27 cellular contexts compared by ENCODE assay signal in the genomic region with DNA sequence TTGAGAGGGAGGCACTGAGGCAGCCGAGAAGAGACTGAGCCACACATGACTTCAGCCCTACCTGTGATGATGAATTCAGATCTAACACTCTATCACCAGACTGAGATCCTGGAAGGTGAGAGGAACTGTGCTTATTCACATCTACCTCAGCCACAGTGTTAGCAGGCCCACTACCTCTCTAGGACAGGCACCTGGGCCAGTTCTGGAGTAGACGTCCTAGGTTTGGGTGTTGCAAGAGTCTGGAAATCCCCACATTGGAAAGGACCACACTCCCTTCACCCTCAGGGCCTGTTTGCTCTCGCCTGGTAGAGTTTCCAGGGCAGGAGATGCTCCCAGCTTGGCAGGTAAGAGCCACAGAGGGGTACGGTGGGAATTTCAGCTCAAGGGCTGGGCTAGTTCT.
DNase-seq lines count a peak whose midpoint lies in the region; ATAC-seq, FAIRE-seq and TF ChIP-seq lines count a peak whose summit lies in the region.
"Had no signal": no experiment of that assay in that cellular context is flagged by ENCODE, and none has a peak within 500 bp of the region (broad histone marks: within the 10 kb centered on the region; RNA-seq: fewer than 3 reads in every experiment).

No MANE protein-coding gene starts in this region.

- H2AFZ ChIP-seq in mammary epithelial cell (ENCODE audit: low read depth, low read length), result no peak overlapping the region

- intact Hi-C loops in activated CD4-positive, alpha-beta T cell treated with anti-CD3 and anti-CD28 coated beads, Interleukin-2, amount 10 ng/mL, durations not matched to agents 24 days and 14 days (cut with micrococcal nuclease), result no loop called here
- intact Hi-C loops in mammary epithelial cell (cut with micrococcal nuclease), result no loop called here

- CTCF ChIA-PET in activated CD4-positive, alpha-beta T cell treated with anti-CD3 and anti-CD28 coated beads, Interleukin-2, amount 10 ng/mL, durations not matched to agents 7 days and 5 days (lab: Charles Lee), result no interaction called here
- CTCF ChIA-PET in mammary epithelial cell (lab: Charles Lee; ENCODE audit: low non-redundant PET), result no interaction called here

- H3K4me3 Mint-ChIP-seq in activated CD4-positive, alpha-beta T cell treated with anti-CD3 and anti-CD28 coated beads, Interleukin-2, amount 10 ng/mL, durations not matched to agents 7 days and 5 days, result no peak overlapping the region
- H3K4me3 Mint-ChIP-seq in activated CD4-positive, alpha-beta T cell treated with anti-CD3 and anti-CD28 coated beads, Interleukin-2, amount 10 ng/mL, durations not matched to agents 24 days and 14 days, result no peak overlapping the region
- H3K4me3 Mint-ChIP-seq: CD14-positive monocyte; CD4-positive, alpha-beta memory T cell; CD4-positive, CD25-positive, alpha-beta regulatory T cell; CD8-positive, alpha-beta memory T cell had no signal

- no peaks in the 10 kb centered on the region for H3K4me1 Mint-ChIP-seq in activated CD4-positive, alpha-beta T cell treated with anti-CD3 and anti-CD28 coated beads, Interleukin-2, amount 10 ng/mL, durations not matched to agents 7 days and 5 days
- H3K4me1 Mint-ChIP-seq in activated CD4-positive, alpha-beta T cell treated with anti-CD3 and anti-CD28 coated beads, Interleukin-2, amount 10 ng/mL, durations not matched to agents 24 days and 14 days, result no peaks in the 10 kb centered on the region
- H3K4me1 Mint-ChIP-seq: CD14-positive monocyte; CD4-positive, alpha-beta memory T cell; CD4-positive, CD25-positive, alpha-beta regulatory T cell; CD8-positive, alpha-beta memory T cell had no signal

- no peaks in the 10 kb centered on the region for H3K36me3 Mint-ChIP-seq in activated CD4-positive, alpha-beta T cell treated with anti-CD3 and anti-CD28 coated beads, Interleukin-2, amount 10 ng/mL, durations not matched to agents 7 days and 5 days (ENCODE audit: low read depth)
- H3K36me3 Mint-ChIP-seq in activated CD4-positive, alpha-beta T cell treated with anti-CD3 and anti-CD28 coated beads, Interleukin-2, amount 10 ng/mL, durations not matched to agents 24 days and 14 days (ENCODE audit: low read depth), result no peaks in the 10 kb centered on the region
- H3K36me3 Mint-ChIP-seq: CD14-positive monocyte; CD4-positive, CD25-positive, alpha-beta regulatory T cell; CD8-positive, alpha-beta memory T cell had no signal

- no peak for FAIRE-seq in GM19239 (lab: Jason Lieb, UNC)
- FAIRE-seq: A549, GM12878, GM12892 had no signal

- no peak overlapping the region for H3K4me3 ChIP-seq in mammary epithelial cell (replicated peaks in 1 of 3; ENCODE audit: insufficient read depth in 1 of 3, low read depth in 2 of 3, low read length in 3 of 3)
- no peak overlapping the region for H3K4me3 ChIP-seq in epithelial cell of esophagus (ENCODE audit: low read length)
- H3K4me3 ChIP-seq: A549, BLaER1, GM12878 had no signal

- H3K9me3 Mint-ChIP-seq in activated CD4-positive, alpha-beta T cell treated with anti-CD3 and anti-CD28 coated beads, Interleukin-2, amount 10 ng/mL, durations not matched to agents 7 days and 5 days, result peaks cover 2% of the 10 kb centered on the region
- H3K9me3 Mint-ChIP-seq in activated CD4-positive, alpha-beta T cell treated with anti-CD3 and anti-CD28 coated beads, Interleukin-2, amount 10 ng/mL, durations not matched to agents 24 days and 14 days, result peaks cover 7% of the 10 kb centered on the region

- TF ChIP-seq CTCF in mammary epithelial cell (conservative IDR thresholded peaks at IDR 0.05 in 1 of 2, IDR thresholded peaks at IDR 0.05 in 1 of 2; ENCODE audit: extremely low read depth in 1 of 2, insufficient read depth in 1 of 2, low read depth in 1 of 2, low read length in 2 of 2), result no peak
- no peak for TF ChIP-seq CTCF in epithelial cell of esophagus (IDR thresholded peaks at IDR 0.05; ENCODE audit: insufficient read depth, low read depth, low read length, missing control alignments)
- TF ChIP-seq CTCF in foreskin keratinocyte (conservative IDR thresholded peaks at IDR 0.05), result no peak

- WGBS in mammary epithelial cell (ENCODE audit: low coverage, missing lambda C conversion rate), result 11% methylated on average over 4 of the region's 4 CpGs

- no peaks in the 10 kb centered on the region for H3K4me1 ChIP-seq in mammary epithelial cell (ENCODE audit: insufficient read depth, low read length)
- peaks cover 3% of the 10 kb centered on the region for H3K4me1 ChIP-seq in foreskin keratinocyte
- H3K4me1 ChIP-seq: A549, BE2C, BLaER1 had no signal

- H3K27ac Mint-ChIP-seq in activated CD4-positive, alpha-beta T cell treated with anti-CD3 and anti-CD28 coated beads, Interleukin-2, amount 10 ng/mL, durations not matched to agents 7 days and 5 days, result peak overlapping the region; percentile 15
- H3K27ac Mint-ChIP-seq in activated CD4-positive, alpha-beta T cell treated with anti-CD3 and anti-CD28 coated beads, Interleukin-2, amount 10 ng/mL, durations not matched to agents 24 days and 14 days, result no peak overlapping the region
- H3K27ac Mint-ChIP-seq: CD4-positive, alpha-beta memory T cell; CD4-positive, CD25-positive, alpha-beta regulatory T cell; CD8-positive, alpha-beta memory T cell had no signal

- dilution Hi-C loops in mammary epithelial cell (cut with HindIII; ENCODE audit: low sequenced_read_pairs), result loop anchor here (5.0 kb wide), 2 partner anchors 34 to 84 kb away; no protein-coding TSS in a partner anchor

- in situ Hi-C loops in mammary epithelial cell (cut with MboI; ENCODE audit: low sequenced_read_pairs in 2 of 2), result no loop called here

- H3K27ac ChIP-seq in mammary epithelial cell (ENCODE audit: insufficient read depth, low read depth, low read length), result no peak overlapping the region
- H3K27ac ChIP-seq in foreskin keratinocyte, result no peak overlapping the region
- H3K27ac ChIP-seq: 22Rv1, A549, BLaER1 had no signal

- no peaks in the 10 kb centered on the region for H3K79me2 ChIP-seq in mammary epithelial cell (ENCODE audit: insufficient read depth, low read length)

- no peak for DNase-seq in activated CD4-positive, alpha-beta T cell treated with anti-CD3 and anti-CD28 coated beads, Interleukin-2, amount 10 ng/mL, durations not matched to agents 7 days and 5 days
- DNase-seq in activated CD4-positive, alpha-beta T cell treated with anti-CD3 and anti-CD28 coated beads, Interleukin-2, amount 10 ng/mL, durations not matched to agents 24 days and 14 days, result no peak
- DNase-seq in mammary epithelial cell (peak; percentile 60), epithelial cell of esophagus (ENCODE audit: low read depth) (peak; percentile 49), foreskin keratinocyte (peak; percentile 65 to 73), GM19239 (ENCODE audit: insufficient read length, low spot score) (no peak), pons (ENCODE audit: low spot score) (no peak)
- DNase-seq: AML-193; BE2C; C1 segment of cervical spinal cord; CD4-positive, alpha-beta memory T cell; CD4-positive, CD25-positive, alpha-beta regulatory T cell; CD8-positive, alpha-beta memory T cell; COR-L47; DMS 273 treated with DMSO at 0.1 percent for 48 hours; DMS153; DMS53; DMS79; DND-41; EL; GDM1 had no signal

- no peak overlapping the region for H3K4me2 ChIP-seq in mammary epithelial cell (ENCODE audit: insufficient read depth, low read depth, low read length)
- H3K4me2 ChIP-seq: A549, BLaER1 had no signal

- H3K9me3 ChIP-seq in mammary epithelial cell (replicated peaks; ENCODE audit: insufficient read depth, low read length), result no peaks in the 10 kb centered on the region
- H3K9me3 ChIP-seq: A549 had no signal

- H3K36me3 ChIP-seq in mammary epithelial cell (ENCODE audit: insufficient read depth, low read length), result no peaks in the 10 kb centered on the region
- H3K36me3 ChIP-seq: BE2C, BLaER1 had no signal

- H3K9ac ChIP-seq in mammary epithelial cell (ENCODE audit: insufficient read depth, low read length), result no peak overlapping the region
- H3K9ac ChIP-seq: BLaER1 had no signal

- ATAC-seq in foreskin keratinocyte, result peak; percentile 45
- ATAC-seq: A549, GM12878 had no signal

- no peaks in the 10 kb centered on the region for H4K20me1 ChIP-seq in mammary epithelial cell (ENCODE audit: insufficient read depth, low read length)
- H4K20me1 ChIP-seq: BLaER1 had no signal

- POLR2A ChIA-PET in activated CD4-positive, alpha-beta T cell treated with anti-CD3 and anti-CD28 coated beads, Interleukin-2, amount 10 ng/mL, durations not matched to agents 7 days and 5 days (lab: Charles Lee), result no interaction called here

- H3K27me3 Mint-ChIP-seq in activated CD4-positive, alpha-beta T cell treated with anti-CD3 and anti-CD28 coated beads, Interleukin-2, amount 10 ng/mL, durations not matched to agents 7 days and 5 days, result peaks cover 11% of the 10 kb centered on the region
- H3K27me3 Mint-ChIP-seq in activated CD4-positive, alpha-beta T cell treated with anti-CD3 and anti-CD28 coated beads, Interleukin-2, amount 10 ng/mL, durations not matched to agents 24 days and 14 days, result peaks cover 3% of the 10 kb centered on the region

- H3K27me3 ChIP-seq in mammary epithelial cell (ENCODE audit: insufficient read depth, low read length), result no peaks in the 10 kb centered on the region
- H3K27me3 ChIP-seq in foreskin keratinocyte, result peaks cover 9% of the 10 kb centered on the region
- H3K27me3 ChIP-seq: BLaER1 had no signal

- no TSS peak for BruUV-seq in mammary epithelial cell (replicated peaks; lab: Mats Ljungman, UMichigan)

Comparison
In these comparisons a context has a peak if more than half of its experiments do, and no peak if none do; other contexts are left out.
1. DNase-seq: peak in mammary epithelial cell (single experiment), epithelial cell of esophagus (single experiment) and foreskin keratinocyte (2 of 2); none in activated CD4-positive, alpha-beta T cell treated with anti-CD3 and anti-CD28 coated beads, Interleukin-2, amount 10 ng/mL, durations not matched to agents 7 days and 5 days (single experiment), activated CD4-positive, alpha-beta T cell treated with anti-CD3 and anti-CD28 coated beads, Interleukin-2, amount 10 ng/mL, durations not matched to agents 24 days and 14 days (single experiment), GM19239 (single experiment) and pons (single experiment).